Comparison of ENCODE assay signal across 12 cellular contexts in genomic region chr2:134336352-134336751, GRCh38.
DNase-seq lines count a peak whose midpoint lies in the region; ATAC-seq, FAIRE-seq and TF ChIP-seq lines count a peak whose summit lies in the region.
"Had no signal": no experiment of that assay in that cellular context is flagged by ENCODE, and none has a peak within 500 bp of the region (broad histone marks: within the 10 kb centered on the region; RNA-seq: fewer than 3 reads in every experiment).

No MANE protein-coding gene starts in this region.

- no peak for TF ChIP-seq POLR2A in GM12892 (IDR thresholded peaks at IDR 0.05; ENCODE audit: low read depth, low read length)

- FAIRE-seq in GM12892 (lab: Jason Lieb, UNC) = peak; percentile 88

- ATAC-seq in GM19395 (IDR thresholded peaks at IDR 0.05; ENCODE audit: unreplicated experiment) (peak; percentile 97), HG02840 (IDR thresholded peaks at IDR 0.05; ENCODE audit: low FRiP score, unreplicated experiment) (peak; percentile 98), HG03520 (IDR thresholded peaks at IDR 0.05; ENCODE audit: unreplicated experiment) (peak; percentile 98)

- no peak for DNase-seq in GM12892 (ENCODE audit: insufficient read length)
- no peak for DNase-seq in NCI-H1092 treated with DMSO at 0.1 percent for 48 hours (lab: John Stamatoyannopoulos, UW)
- DNase-seq in dedifferentiated amniotic fluid mesenchymal stem cell (ENCODE audit: extremely low spot score) = no peak
- DNase-seq in caudate nucleus (lab: John Stamatoyannopoulos, UW) = no peak
- no peak for DNase-seq in epidermal melanocyte (ENCODE audit: insufficient read length, low spot score)
- DNase-seq: activated CD4-positive, alpha-beta T cell treated with anti-CD3 and anti-CD28 coated beads, Interleukin-2, amount 10 ng/mL, durations not matched to agents 24 days and 14 days; activated naive CD8-positive, alpha-beta T cell treated with anti-CD3 and anti-CD28 coated beads, Interleukin-2, amount 10 ng/mL, durations not matched to agents 7 days and 5 days; SHP77 had no signal

- no peak overlapping the region for H3K27ac ChIP-seq in caudate nucleus (ENCODE audit: low read depth, low read length)
- H3K27ac ChIP-seq: right atrium auricular region had no signal
